In the genomic region with DNA sequence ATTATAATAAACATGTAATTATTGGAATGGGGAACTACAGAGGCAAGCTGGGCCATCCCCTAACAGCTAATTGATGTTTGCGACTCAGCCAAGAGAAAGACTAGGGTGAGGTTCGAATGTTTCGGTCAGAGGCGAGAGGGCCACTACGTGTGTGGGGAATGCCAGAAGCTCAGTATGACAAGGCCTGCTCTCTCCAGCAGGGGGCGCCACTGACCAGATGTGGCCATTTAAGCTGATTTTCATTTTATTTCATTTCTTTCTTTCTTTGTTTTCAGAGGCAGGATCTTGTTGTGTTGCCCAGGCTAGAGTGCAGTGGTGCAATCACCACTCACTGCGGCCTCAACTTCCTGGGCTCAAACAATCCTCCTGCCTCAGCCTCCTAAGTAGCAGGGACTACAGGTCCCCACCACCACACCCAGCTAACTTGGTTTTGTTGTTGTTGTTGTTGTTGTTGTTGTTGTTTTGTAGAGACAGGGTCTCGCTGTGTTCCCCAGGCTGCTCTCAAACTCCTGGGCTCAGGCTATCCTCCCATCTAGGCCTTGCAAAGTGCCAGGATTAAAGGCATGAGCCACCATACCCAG, we compare ENCODE assay signal across 8 cellular contexts. TPM values are rescaled to one million over a fixed set of nuclear protein-coding genes. Genes with fewer than 3 reads are reported as not detected.
A peak's percentile ranks its signal among the peaks of the same experiment; 100 is the strongest.
DNase-seq lines count a peak whose midpoint lies in the region; ATAC-seq and TF ChIP-seq lines count a peak whose summit lies in the region.
"Had no signal": no experiment of that assay in that cellular context is flagged by ENCODE, and none has a peak within 500 bp of the region (broad histone marks: within the 10 kb centered on the region; RNA-seq: fewer than 3 reads in every experiment).

No MANE protein-coding gene starts in this region.

- TF ChIP-seq POLR2A in HCT116 (IDR thresholded peaks at IDR 0.05; ENCODE audit: borderline replicate concordance, extremely low read depth, insufficient read depth, insufficient read length), result no peak
- TF ChIP-seq POLR2A in gastrocnemius medialis (IDR thresholded peaks at IDR 0.05), result no peak

- CTCF ChIA-PET in HCT116 (lab: Charles Lee), result interaction anchor here (0.6 to 2.0 kb wide), 19 partner anchors 9 to 413 kb away, joined by 3 to 45 read pairs (median 4); no protein-coding TSS in a partner anchor

- intact Hi-C loops in HCT116 (cut with micrococcal nuclease), result loop anchor here (10.0 kb wide), 1 partner anchor 277 kb away; no protein-coding TSS in a partner anchor
- intact Hi-C loops in dorsolateral prefrontal cortex (cut with DNase I), result no loop called here
- intact Hi-C loops in gastrocnemius medialis (cut with DNase I; ENCODE audit: low total_unique reads), result no loop called here

- TF ChIP-seq RAD21 in HCT116 (IDR thresholded peaks at IDR 0.05; ENCODE audit: low read depth), result peak; percentile 46

- H3K27ac ChIP-seq in HCT116 (ENCODE audit: low read depth, low read length), result no peak overlapping the region
- H3K27ac ChIP-seq in dorsolateral prefrontal cortex, result no peak overlapping the region
- no peak overlapping the region for H3K27ac ChIP-seq in gastrocnemius medialis

- no peaks in the 10 kb centered on the region for H3K79me2 ChIP-seq in HCT116 (ENCODE audit: insufficient read depth, low read length)

- H4K20me1 ChIP-seq in HCT116 (ENCODE audit: insufficient read depth), result no peaks in the 10 kb centered on the region

- DNase-seq in HCT116 (ENCODE audit: low read depth, low spot score) (no peak), T-helper 17 cell (peak; percentile 9 to 19 (median 13)), dorsolateral prefrontal cortex (no peak), ureter (ENCODE audit: low spot score) (no peak), gastrocnemius medialis (no peak)
- DNase-seq in stimulated activated CD4-positive, alpha-beta T cell treated with anti-CD3 and anti-CD28 coated beads, Interleukin-1b, Interleukin-23, amount 100 ng/mL, for 24 hours (ENCODE audit: low read depth in 4 of 4, low spot score in 1 of 4), result peak in 3 of 4 experiments; percentile 8 to 24 (median 14)

- in situ Hi-C loops in gastrocnemius medialis (cut with MboI; ENCODE audit: low sequenced_read_pairs in 4 of 4), result no loop called here

- no peaks in the 10 kb centered on the region for H3K36me3 Mint-ChIP-seq in T-helper 17 cell (ENCODE audit: low read depth)

- H3K4me1 ChIP-seq in HCT116 (ENCODE audit: control insufficient read depth in 1 of 2, insufficient read depth in 2 of 2, low read length in 2 of 2) (no peaks in the 10 kb centered on the region; a peak in 1 of 4 replicates), gastrocnemius medialis (peaks cover 0 to 5% of the 10 kb centered on the region in 2 donors)

- H3K27me3 ChIP-seq in HCT116 (ENCODE audit: insufficient read depth, low read length), result no peaks in the 10 kb centered on the region
- peaks cover 0 to 16% (median 0%) of the 10 kb centered on the region in 45 donors for H3K27me3 ChIP-seq in dorsolateral prefrontal cortex
- no peaks in the 10 kb centered on the region for H3K27me3 ChIP-seq in gastrocnemius medialis

- no peak overlapping the region for H3K4me3 Mint-ChIP-seq in T-helper 17 cell

- POLR2A ChIA-PET in HCT116 (lab: Charles Lee), result interaction anchor here (1.2 kb wide), 1 partner anchor 9 kb away, joined by 4 read pairs; no protein-coding TSS in a partner anchor

- no TSS peak for BruUV-seq in HCT116 (replicated peaks; lab: Mats Ljungman, UMichigan)

- no peak overlapping the region for H3K4me2 ChIP-seq in HCT116 (ENCODE audit: low read length)

- peaks cover 43% of the 10 kb centered on the region for H3K27me3 Mint-ChIP-seq in T-helper 17 cell

- H2AFZ ChIP-seq in HCT116 (ENCODE audit: low read depth, low read length, poor library complexity, severe bottlenecking), result no peak overlapping the region

- RAD21 ChIA-PET in HCT116 (lab: Charles Lee; ENCODE audit: low non-redundant PET in 1 of 2, low total read pairs in 2 of 2, uncharacterized antibody in 2 of 2, unreplicated experiment in 2 of 2), result no interaction called here

- H3K36me3 ChIP-seq in HCT116 (ENCODE audit: control insufficient read depth in 1 of 2, insufficient read depth in 2 of 2, low read length in 2 of 2), result no peaks in the 10 kb centered on the region
- H3K36me3 ChIP-seq in gastrocnemius medialis, result no peaks in the 10 kb centered on the region

- H3K9me3 ChIP-seq in HCT116 (ENCODE audit: control insufficient read depth in 1 of 2, insufficient read depth in 1 of 2, low read depth in 1 of 2, low read length in 2 of 2), result no peaks in the 10 kb centered on the region
- no peaks in the 10 kb centered on the region for H3K9me3 ChIP-seq in T-helper 17 cell (ENCODE audit: control insufficient read depth, low read length, poor library complexity, severe bottlenecking)
- H3K9me3 ChIP-seq in gastrocnemius medialis, result no peaks in the 10 kb centered on the region

- H3K9me2 ChIP-seq in HCT116 (ENCODE audit: insufficient read depth), result no peaks in the 10 kb centered on the region

- H3K4me3 ChIP-seq in HCT116 (replicated peaks in 1 of 2; ENCODE audit: low read depth in 1 of 2, low read length in 2 of 2) (no peak overlapping the region), dorsolateral prefrontal cortex (no peak overlapping the region), gastrocnemius medialis (no peak overlapping the region)

- no peak overlapping the region for H3K9ac ChIP-seq in HCT116 (ENCODE audit: low read length)

- no peak overlapping the region for H3K27ac Mint-ChIP-seq in T-helper 17 cell

- TF ChIP-seq CTCF in HCT116 (IDR thresholded peaks at IDR 0.05 in 2 of 3, conservative IDR thresholded peaks at IDR 0.05 in 1 of 3; ENCODE audit: borderline replicate concordance in 1 of 3, insufficient read depth in 1 of 3, low read depth in 2 of 3, low read length in 2 of 3) (peak; percentile 14 to 87 (median 85); a peak in 4 of 6 replicates), dorsolateral prefrontal cortex (IDR thresholded peaks at IDR 0.05 in 54 of 56, conservative IDR thresholded peaks at IDR 0.05 in 2 of 56; ENCODE audit: low read depth in 1 of 56, partially characterized antibody in 56 of 56) (peak in 47 of 56 donors; percentile 9 to 55 (median 33)), gastrocnemius medialis (IDR thresholded peaks at IDR 0.05 in 4 of 5, conservative IDR thresholded peaks at IDR 0.05 in 1 of 5) (peak in 2 of 5 experiments; percentile 10 to 41)

- no peaks in the 10 kb centered on the region for H3K4me1 Mint-ChIP-seq in T-helper 17 cell

- peak; percentile 73 for ATAC-seq in HCT116
- no peak for ATAC-seq in T-helper 17 cell
- ATAC-seq in GM18873 (IDR thresholded peaks at IDR 0.05; ENCODE audit: low FRiP score, unreplicated experiment), result no peak
- no peak for ATAC-seq in gastrocnemius medialis

TF ChIP-seq in HCT116, 20 proteins besides CTCF, POLR2A, EP300 and RAD21 (continues in another document):
- no peak for TF ChIP-seq CEBPB (IDR thresholded peaks at IDR 0.05; ENCODE audit: low read depth)
- no peak for TF ChIP-seq POLR2AphosphoS5 (IDR thresholded peaks at IDR 0.05; ENCODE audit: low read depth, low read length)
- no peak for TF ChIP-seq SRF (IDR thresholded peaks at IDR 0.05; ENCODE audit: low read depth)
- TF ChIP-seq SP1 (IDR thresholded peaks at IDR 0.05; ENCODE audit: low read depth), result no peak
- TF ChIP-seq, protein P1, sequence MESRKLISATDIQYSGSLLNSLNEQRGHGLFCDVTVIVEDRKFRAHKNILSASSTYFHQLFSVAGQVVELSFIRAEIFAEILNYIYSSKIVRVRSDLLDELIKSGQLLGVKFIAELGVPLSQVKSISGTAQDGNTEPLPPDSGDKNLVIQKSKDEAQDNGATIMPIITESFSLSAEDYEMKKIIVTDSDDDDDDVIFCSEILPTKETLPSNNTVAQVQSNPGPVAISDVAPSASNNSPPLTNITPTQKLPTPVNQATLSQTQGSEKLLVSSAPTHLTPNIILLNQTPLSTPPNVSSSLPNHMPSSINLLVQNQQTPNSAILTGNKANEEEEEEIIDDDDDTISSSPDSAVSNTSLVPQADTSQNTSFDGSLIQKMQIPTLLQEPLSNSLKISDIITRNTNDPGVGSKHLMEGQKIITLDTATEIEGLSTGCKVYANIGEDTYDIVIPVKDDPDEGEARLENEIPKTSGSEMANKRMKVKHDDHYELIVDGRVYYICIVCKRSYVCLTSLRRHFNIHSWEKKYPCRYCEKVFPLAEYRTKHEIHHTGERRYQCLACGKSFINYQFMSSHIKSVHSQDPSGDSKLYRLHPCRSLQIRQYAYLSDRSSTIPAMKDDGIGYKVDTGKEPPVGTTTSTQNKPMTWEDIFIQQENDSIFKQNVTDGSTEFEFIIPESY (IDR thresholded peaks at IDR 0.05; ENCODE audit: extremely low read depth, insufficient replicate concordance, low read length), result no peak
- TF ChIP-seq, protein P2, sequence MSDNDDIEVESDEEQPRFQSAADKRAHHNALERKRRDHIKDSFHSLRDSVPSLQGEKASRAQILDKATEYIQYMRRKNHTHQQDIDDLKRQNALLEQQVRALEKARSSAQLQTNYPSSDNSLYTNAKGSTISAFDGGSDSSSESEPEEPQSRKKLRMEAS (IDR thresholded peaks at IDR 0.05), result no peak

RNA-seq across cellular contexts. Expression of a gene that starts 38.1 kb away (rescaled TPM):
- not detected for total RNA-seq in HCT116 (2021; ENCODE audit: unreplicated experiment)
- polyA plus RNA-seq in HCT116 (2012), result 0.09 and 0.20 TPM in 2 replicates
- under 1 TPM in 1 of 2 donors, not detected in 1; 0.22 TPM for total RNA-seq in T-helper 17 cell
- 100 to 1,000 TPM in 119 of 120 experiments, 10 to 100 TPM in 1; 93.2 to 366 (median 269) TPM for total RNA-seq in dorsolateral prefrontal cortex
- total RNA-seq in ureter, result 1.6 TPM
- not detected for total RNA-seq in gastrocnemius medialis
- total RNA-seq: T-helper 2 cell treated with Interferon-gamma antibody and Interleukin-4, amounts not matched to agents 100 ng/mL and 5 ng/mL, for 36 hours had no signal

RNA-seq across cellular contexts. Expression of a gene that starts 46.6 kb away (rescaled TPM):
- 44.5 TPM for total RNA-seq in HCT116 (2021; ENCODE audit: unreplicated experiment)
- polyA plus RNA-seq in HCT116 (2012), result 23.9 and 25.2 TPM in 2 replicates
- total RNA-seq in T-helper 17 cell, result 10 to 100 TPM; 70.1 to 77.2 TPM
- 10 to 100 TPM; 35.4 to 72.2 (median 48.9) TPM for total RNA-seq in dorsolateral prefrontal cortex
- total RNA-seq in ureter, result 53.5 TPM
- total RNA-seq in gastrocnemius medialis, result 10 to 100 TPM; 15.2 to 18.8 (median 17.0) TPM

Comparison
In these comparisons a context has a peak if more than half of its experiments do, and no peak if none do; other contexts are left out.
1. DNase-seq: peak in T-helper 17 cell (3 of 3) and stimulated activated CD4-positive, alpha-beta T cell treated with anti-CD3 and anti-CD28 coated beads, Interleukin-1b, Interleukin-23, amount 100 ng/mL, for 24 hours (3 of 4); none in HCT116 (single experiment), dorsolateral prefrontal cortex (0 of 10), ureter (single experiment) and gastrocnemius medialis (0 of 2).
2. RNA of a gene that starts 38.1 kb away (total RNA-seq): 93.2 to 366 TPM in dorsolateral prefrontal cortex; 1.6 TPM in ureter (single experiment), 0.22 TPM in T-helper 17 cell, not detected in HCT116 (single experiment) and not detected in gastrocnemius medialis; every median in the first group is over 10 times any median in the second.